ENCODE assay signal across 1 cellular context in genomic region chr10:69123747-69124557, GRCh38.
TF ChIP-seq lines count a peak whose summit lies in the region.

Gene VPS26A, plus strand, starts transcription at chr10:69124178. Its CDS starts 100 bp downstream, at chr10:69124278.

TF ChIP-seq in K562, 482 proteins besides CTCF, POLR2A, EP300 and RAD21 (continued from another document and continues in another):
- TF ChIP-seq MTA3 (IDR thresholded peaks at IDR 0.05; ENCODE audit: borderline replicate concordance) (peak; percentile 83; the same call in 1 of the 2 replicates), ZBTB33 (CRISPR knock-in tag; IDR thresholded peaks at IDR 0.05) (0 out of 2 replicates have a peak, but pooled peaks have one; percentile 26), TCF3 (CRISPR knock-in tag; IDR thresholded peaks at IDR 0.05) (peak; percentile 6; the same call in 1 of the 2 replicates), TAF1 (IDR thresholded peaks at IDR 0.05; ENCODE audit: control insufficient read depth, extremely low read depth, insufficient read depth, low read length, severe bottlenecking) (peak; percentile 75), ZNF584 (CRISPR knock-in tag; IDR thresholded peaks at IDR 0.05; ENCODE audit: low read depth) (peak; percentile 60; the same call in 1 of the 2 replicates), ZBTB17 (CRISPR knock-in tag; IDR thresholded peaks at IDR 0.05) (peak; percentile 76), STAG1 (CRISPR knock-in tag; IDR thresholded peaks at IDR 0.05; ENCODE audit: borderline replicate concordance) (no peak), PHF8 (IDR thresholded peaks at IDR 0.05; ENCODE audit: borderline replicate concordance, low read length) (peak; percentile 97), CBX3 (IDR thresholded peaks at IDR 0.05; ENCODE audit: borderline replicate concordance in 1 of 2, low read length in 2 of 2) (0 out of 3 replicates have a peak, but pooled peaks of 1 of the 2 experiments have one; percentile 7), DMBX1 (CRISPR knock-in tag; IDR thresholded peaks at IDR 0.05; ENCODE audit: borderline replicate concordance) (peak; percentile 4; the same call in 1 of the 2 replicates), MGA (IDR thresholded peaks at IDR 0.05) (peak; percentile 45; the same call in 1 of the 2 replicates), GABPB2 (CRISPR knock-in tag; conservative IDR thresholded peaks at IDR 0.05) (no peak), SUPT5H (IDR thresholded peaks at IDR 0.05) (peak; percentile 98), ATF2 (CRISPR knock-in tag; IDR thresholded peaks at IDR 0.05) (no peak), TSC22D4 (tag; IDR thresholded peaks at IDR 0.05) (no peak), EP400 (IDR thresholded peaks at IDR 0.05) (peak; percentile 86), THAP7 (CRISPR knock-in tag; IDR thresholded peaks at IDR 0.05) (no peak), CREB1 (IDR thresholded peaks at IDR 0.05) (peak; percentile 45), CREB1 (CRISPR knock-in tag; IDR thresholded peaks at IDR 0.05) (no peak), NFRKB (IDR thresholded peaks at IDR 0.05; ENCODE audit: low read depth) (peak; percentile 57; the same call in 1 of the 2 replicates), NFATC3 (IDR thresholded peaks at IDR 0.05) (no peak), E2F8 (IDR thresholded peaks at IDR 0.05; ENCODE audit: low read depth, partially characterized antibody) (peak; percentile 61), L3MBTL2 (IDR thresholded peaks at IDR 0.05) (peak; percentile 22; the same call in 1 of the 2 replicates), POU5F1 (IDR thresholded peaks at IDR 0.05; ENCODE audit: borderline replicate concordance, low read depth, low read length, partially characterized antibody) (no peak), MCM3 (IDR thresholded peaks at IDR 0.05) (no peak), ZNF699 (CRISPR knock-in tag; IDR thresholded peaks at IDR 0.05; ENCODE audit: insufficient replicate concordance) (no peak), ZNF354B (CRISPR knock-in tag; IDR thresholded peaks at IDR 0.05) (0 out of 2 replicates have a peak, but pooled peaks have one; percentile 28), ZNF589 (CRISPR knock-in tag; IDR thresholded peaks at IDR 0.05; ENCODE audit: low read depth) (peak; percentile 48; the same call in 1 of the 2 replicates), NR2C1 (IDR thresholded peaks at IDR 0.05) (peak; percentile 73; the same call in 1 of the 2 replicates), NR2C1 (tag; IDR thresholded peaks at IDR 0.05) (no peak), HOMEZ (CRISPR knock-in tag; IDR thresholded peaks at IDR 0.05) (0 out of 2 replicates have a peak, but pooled peaks have one; percentile 11), TCF15 (CRISPR knock-in tag; IDR thresholded peaks at IDR 0.05) (peak; percentile 76; the same call in 1 of the 2 replicates), FOXM1 (IDR thresholded peaks at IDR 0.05; ENCODE audit: low read depth) (no peak), FOXM1 (CRISPR knock-in tag; IDR thresholded peaks at IDR 0.05; ENCODE audit: low read depth) (peak; percentile 62; the same call in 1 of the 2 replicates), NCOR1 (IDR thresholded peaks at IDR 0.05) (peak; percentile 67), ZNF639 (CRISPR knock-in tag; conservative IDR thresholded peaks at IDR 0.05 in 1 of 2, IDR thresholded peaks at IDR 0.05 in 1 of 2) (peak in 1 of 2 experiments; percentile 76; a peak in 2 of 4 replicates)
